ENCODE assay signal across 28 cellular contexts in genomic region chr13:73721571-73721970, GRCh38.
A peak's percentile ranks its signal among the peaks of the same experiment; 100 is the strongest.
DNase-seq lines count a peak whose midpoint lies in the region; ATAC-seq, FAIRE-seq and TF ChIP-seq lines count a peak whose summit lies in the region.
"Had no signal": no experiment of that assay in that cellular context is flagged by ENCODE, and none has a peak within 500 bp of the region (broad histone marks: within the 10 kb centered on the region; RNA-seq: fewer than 3 reads in every experiment).

No MANE protein-coding gene starts in this region.

- ATAC-seq in HG03097 (IDR thresholded peaks at IDR 0.05; ENCODE audit: low FRiP score, unreplicated experiment) (peak; percentile 9), left lung (no peak)
- ATAC-seq: gastrocnemius medialis had no signal

- no peak for FAIRE-seq in astrocyte (lab: Jason Lieb, UNC)
- FAIRE-seq: GM18507, TTC549 had no signal

- peak overlapping the region; percentile 26 for H3K27ac Mint-ChIP-seq in activated T-cell treated with anti-CD3 and anti-CD28 coated beads, Interleukin-2, amount 50 U/mL, for 24 hours
- H3K27ac Mint-ChIP-seq in astrocyte (ENCODE audit: unreplicated experiment) (peak overlapping the region; percentile 22), type B pancreatic cell (peak overlapping the region; percentile 69)
- H3K27ac Mint-ChIP-seq: activated CD4-positive, alpha-beta memory T cell treated with anti-CD3 and anti-CD28 coated beads, Interleukin-2, amount 10 ng/mL, durations not matched to agents 7 days and 5 days; stimulated activated effector memory CD8-positive, alpha-beta T cell treated with anti-CD3 and anti-CD28 coated beads, Interleukin-12 subunit alpha, Interleukin-12 subunit beta, amount 100 ng/mL, for 72 hours; T-helper 1 cell treated with Interleukin-12 subunit alpha and Interleukin-12 subunit beta and Interleukin-4 antibody, amounts not matched to agents 30 μg/mL and 1 μg/mL, for 36 hours had no signal

- H3K27ac ChIP-seq in astrocyte (ENCODE audit: low read depth, low read length) (no peak overlapping the region), left lung (no peak overlapping the region)
- H3K27ac ChIP-seq: C4-2B, gastrocnemius medialis, tibial nerve had no signal

- no peak overlapping the region for H2AFZ ChIP-seq in astrocyte (ENCODE audit: low read depth, low read length)

- peaks cover 24% of the 10 kb centered on the region for H3K36me3 Mint-ChIP-seq in activated T-cell treated with anti-CD3 and anti-CD28 coated beads, Interleukin-2, amount 50 U/mL, for 24 hours (ENCODE audit: low read depth)
- H3K36me3 Mint-ChIP-seq in astrocyte (ENCODE audit: low read depth, unreplicated experiment), result peaks cover 1% of the 10 kb centered on the region
- H3K36me3 Mint-ChIP-seq in type B pancreatic cell, result peaks cover 5% of the 10 kb centered on the region
- H3K36me3 Mint-ChIP-seq: stimulated activated effector memory CD8-positive, alpha-beta T cell treated with anti-CD3 and anti-CD28 coated beads, Interleukin-12 subunit alpha, Interleukin-12 subunit beta, amount 100 ng/mL, for 72 hours had no signal

- TF ChIP-seq CTCF in astrocyte (IDR thresholded peaks at IDR 0.05; ENCODE audit: insufficient read depth, low read depth, low read length) (no peak), type B pancreatic cell (conservative IDR thresholded peaks at IDR 0.05) (no peak), left lung (IDR thresholded peaks at IDR 0.05) (no peak)

- H3K79me2 ChIP-seq in astrocyte (ENCODE audit: insufficient read depth, low read length), result no peaks in the 10 kb centered on the region

- no peak overlapping the region for H3K9ac ChIP-seq in astrocyte (ENCODE audit: low read length)
- H3K9ac ChIP-seq: SK-N-SH had no signal

- intact Hi-C loops in left lung (cut with DNase I), result no loop called here

- DNase-seq in activated T-cell treated with anti-CD3 and anti-CD28 coated beads, Interleukin-2, amount 50 U/mL, for 24 hours, result no peak
- no peak for DNase-seq in activated T-cell treated with anti-CD3 and anti-CD28 coated beads, Interleukin-2, amount 50 U/mL, for 48 hours
- no peak for DNase-seq in astrocyte (ENCODE audit: low read depth)
- no peak for DNase-seq in type B pancreatic cell (ENCODE audit: extremely low spot score, unreplicated experiment)
- no peak for DNase-seq in SIG-M5 treated with dmso at 0.1 percent for 504 hours (lab: John Stamatoyannopoulos, UW; ENCODE audit: unreplicated experiment)
- DNase-seq in HK-2 (ENCODE audit: unreplicated experiment), result no peak
- DNase-seq in left lung, result no peak
- DNase-seq: 8988T; activated CD4-positive, alpha-beta memory T cell treated with anti-CD3 and anti-CD28 coated beads, Interleukin-2, amount 10 ng/mL, durations not matched to agents 7 days and 5 days; activated CD8-positive, alpha-beta memory T cell treated with anti-CD3 and anti-CD28 coated beads, Interleukin-2, amount 50 U/mL, for 4 hours; activated naive CD4-positive, alpha-beta T cell treated with anti-CD3 and anti-CD28 coated beads, Interleukin-2, amount 50 U/mL, for 16 hours; gastrocnemius medialis; KBM-7; MG63; NCI-H2029 treated with DMSO at 0.1 percent for 48 hours; NCI-H2227 treated with DMSO at 0.1 percent for 48 hours; nephron progenitor cell; NK-92 treated with Interleukin-12 subunit alpha and Interleukin-12 subunit beta, amount 100 ng/mL, for 24 hours; stimulated activated CD4-positive, alpha-beta T cell treated with anti-CD3 and anti-CD28 coated beads, Interleukin-4, amount 100 ng/mL, for 4 hours had no signal

- no peaks in the 10 kb centered on the region for H3K9me3 Mint-ChIP-seq in activated T-cell treated with anti-CD3 and anti-CD28 coated beads, Interleukin-2, amount 50 U/mL, for 24 hours
- H3K9me3 Mint-ChIP-seq in astrocyte (ENCODE audit: unreplicated experiment), result no peaks in the 10 kb centered on the region
- H3K9me3 Mint-ChIP-seq in type B pancreatic cell, result peaks cover 9% of the 10 kb centered on the region
- H3K9me3 Mint-ChIP-seq: activated CD4-positive, alpha-beta memory T cell treated with anti-CD3 and anti-CD28 coated beads, Interleukin-2, amount 10 ng/mL, durations not matched to agents 7 days and 5 days; nephron progenitor cell; stimulated activated effector memory CD8-positive, alpha-beta T cell treated with anti-CD3 and anti-CD28 coated beads, Interleukin-12 subunit alpha, Interleukin-12 subunit beta, amount 100 ng/mL, for 72 hours; T-helper 1 cell treated with Interleukin-12 subunit alpha and Interleukin-12 subunit beta and Interleukin-4 antibody, amounts not matched to agents 30 μg/mL and 1 μg/mL, for 36 hours had no signal

- peaks cover 6% of the 10 kb centered on the region for H3K4me1 ChIP-seq in astrocyte (ENCODE audit: insufficient read depth, low read length)
- peaks cover 0 to 13% of the 10 kb centered on the region in 2 donors for H3K4me1 ChIP-seq in left lung

- H3K36me3 ChIP-seq in astrocyte (ENCODE audit: insufficient read depth, low read length) (no peaks in the 10 kb centered on the region), left lung (no peaks in the 10 kb centered on the region)
- H3K36me3 ChIP-seq: gastrocnemius medialis, MG63, tibial nerve had no signal

- H3K4me3 ChIP-seq in astrocyte (ENCODE audit: insufficient read depth, low read depth, low read length) (no peak overlapping the region), left lung (no peak overlapping the region)
- H3K4me3 ChIP-seq: gastrocnemius medialis, lung, MG63, tibial nerve had no signal

- H3K27me3 ChIP-seq in astrocyte (ENCODE audit: insufficient read depth, low read length) (no peaks in the 10 kb centered on the region), left lung (no peaks in the 10 kb centered on the region)
- H3K27me3 ChIP-seq: gastrocnemius medialis, MG63, tibial nerve had no signal

- H3K4me2 ChIP-seq in astrocyte (ENCODE audit: low read length), result no peak overlapping the region
- H3K4me2 ChIP-seq: SK-N-SH had no signal

- peaks cover 50% of the 10 kb centered on the region for H3K4me1 Mint-ChIP-seq in activated T-cell treated with anti-CD3 and anti-CD28 coated beads, Interleukin-2, amount 50 U/mL, for 24 hours (ENCODE audit: low read depth)
- peaks cover 32% of the 10 kb centered on the region for H3K4me1 Mint-ChIP-seq in astrocyte (ENCODE audit: low read depth, unreplicated experiment)
- peaks cover 10% of the 10 kb centered on the region for H3K4me1 Mint-ChIP-seq in type B pancreatic cell (ENCODE audit: unreplicated experiment)
- H3K4me1 Mint-ChIP-seq: nephron progenitor cell had no signal

- H4K20me1 ChIP-seq in astrocyte (ENCODE audit: insufficient read depth, low read length), result no peaks in the 10 kb centered on the region

- no peaks in the 10 kb centered on the region for H3K27me3 Mint-ChIP-seq in activated T-cell treated with anti-CD3 and anti-CD28 coated beads, Interleukin-2, amount 50 U/mL, for 24 hours
- H3K27me3 Mint-ChIP-seq in astrocyte (ENCODE audit: low read depth, unreplicated experiment) (no peaks in the 10 kb centered on the region), type B pancreatic cell (no peaks in the 10 kb centered on the region)

- no peak overlapping the region for H3K4me3 Mint-ChIP-seq in activated T-cell treated with anti-CD3 and anti-CD28 coated beads, Interleukin-2, amount 50 U/mL, for 24 hours
- no peak overlapping the region for H3K4me3 Mint-ChIP-seq in astrocyte (ENCODE audit: unreplicated experiment)
- no peak overlapping the region for H3K4me3 Mint-ChIP-seq in type B pancreatic cell
- H3K4me3 Mint-ChIP-seq: activated CD4-positive, alpha-beta memory T cell treated with anti-CD3 and anti-CD28 coated beads, Interleukin-2, amount 10 ng/mL, durations not matched to agents 7 days and 5 days; nephron progenitor cell; stimulated activated effector memory CD8-positive, alpha-beta T cell treated with anti-CD3 and anti-CD28 coated beads, Interleukin-12 subunit alpha, Interleukin-12 subunit beta, amount 100 ng/mL, for 72 hours; T-helper 1 cell treated with Interleukin-12 subunit alpha and Interleukin-12 subunit beta and Interleukin-4 antibody, amounts not matched to agents 30 μg/mL and 1 μg/mL, for 36 hours had no signal

- H3K9me3 ChIP-seq in astrocyte (ENCODE audit: insufficient read depth, low read depth, low read length) (no peaks in the 10 kb centered on the region), left lung (no peaks in the 10 kb centered on the region)
- H3K9me3 ChIP-seq: gastrocnemius medialis, MG63, SK-N-SH, tibial nerve had no signal
